Comparison of ENCODE assay signal across 28 cellular contexts in genomic region chr14:104658325-104658712, GRCh38. TPM values are rescaled to one million over a fixed set of nuclear protein-coding genes. Genes with fewer than 3 reads are reported as not detected.
DNase-seq lines count a peak whose midpoint lies in the region; ATAC-seq and TF ChIP-seq lines count a peak whose summit lies in the region.
"Had no signal": no experiment of that assay in that cellular context is flagged by ENCODE, and none has a peak within 500 bp of the region (broad histone marks: within the 10 kb centered on the region; RNA-seq: fewer than 3 reads in every experiment).

No MANE protein-coding gene starts in this region.

- H2AFZ ChIP-seq in OCI-LY7 (ENCODE audit: low read length), result peak overlapping the region; percentile 6; the same call in 1 of the 2 replicates
- H2AFZ ChIP-seq: parathyroid adenoma had no signal

- POLR2A ChIA-PET in OCI-LY7 (lab: Charles Lee), result interaction anchor here (0.9 to 2.2 kb wide), 10 partner anchors 8 to 47 kb away, joined by 3 to 12 read pairs (median 7); no protein-coding TSS in a partner anchor

- WGBS in thymus, result 96% methylated on average over 15 of the region's 15 CpGs

- no TSS peak for BruUV-seq in OCI-LY7 (replicated peaks; lab: Mats Ljungman, UMichigan)

- intact Hi-C loops in natural killer cell (cut with micrococcal nuclease), result no loop called here
- intact Hi-C loops in OCI-LY7 (cut with micrococcal nuclease; ENCODE audit: unreplicated experiment), result no loop called here

- no peaks in the 10 kb centered on the region for H3K79me2 ChIP-seq in OCI-LY7 (ENCODE audit: insufficient read depth, low read depth, low read length)
- H3K79me2 ChIP-seq: parathyroid adenoma had no signal

- CTCF ChIA-PET in OCI-LY7 (lab: Charles Lee; ENCODE audit: unreplicated experiment), result interaction anchor here (0.9 to 1.3 kb wide), 2 partner anchors 23 to 94 kb away, joined by 3 to 5 read pairs; partner anchors contain the start of gene SIVA1

- no peaks in the 10 kb centered on the region for H4K20me1 ChIP-seq in OCI-LY7 (ENCODE audit: insufficient read depth, low read length)

- peak overlapping the region; percentile 60 for H3K4me3 ChIP-seq in OCI-LY7 (ENCODE audit: low read depth, low read length, poor library complexity, severe bottlenecking)
- H3K4me3 ChIP-seq in thymus (ENCODE audit: low read length), result no peak overlapping the region
- H3K4me3 ChIP-seq: A549, adrenal gland, body of pancreas, upper lobe of left lung had no signal

- no peak overlapping the region for H3K27ac Mint-ChIP-seq in natural killer cell treated with Interleukin-12 subunit alpha and Interleukin-12 subunit beta and Interleukin-15 and Interleukin-18, amount 100 ng/mL, for 72 hours
- H3K27ac Mint-ChIP-seq in natural killer cell (no peak overlapping the region), memory B cell (peak overlapping the region; percentile 99)

- H3K27me3 Mint-ChIP-seq in natural killer cell treated with Interleukin-12 subunit alpha and Interleukin-12 subunit beta and Interleukin-15 and Interleukin-18, amount 100 ng/mL, for 72 hours, result peaks cover 27 to 35% of the 10 kb centered on the region in 2 donors
- H3K27me3 Mint-ChIP-seq in natural killer cell (ENCODE audit: low read depth in 2 of 2) (peaks cover 50 to 52% of the 10 kb centered on the region in 2 donors), memory B cell (no peaks in the 10 kb centered on the region)

- H3K4me2 ChIP-seq in OCI-LY7 (ENCODE audit: low read length), result peak overlapping the region; percentile 84
- H3K4me2 ChIP-seq: A549 had no signal

- H3K36me3 ChIP-seq in OCI-LY7 (ENCODE audit: insufficient read depth, low read length) (no peaks in the 10 kb centered on the region), thymus (ENCODE audit: control insufficient read depth, insufficient read depth) (no peaks in the 10 kb centered on the region)
- H3K36me3 ChIP-seq: adrenal gland, upper lobe of left lung had no signal

- peaks cover 0 to 5% of the 10 kb centered on the region in 2 donors for H3K4me1 Mint-ChIP-seq in natural killer cell treated with Interleukin-12 subunit alpha and Interleukin-12 subunit beta and Interleukin-15 and Interleukin-18, amount 100 ng/mL, for 72 hours (ENCODE audit: low read depth in 2 of 2)
- peaks cover 16 to 22% of the 10 kb centered on the region in 2 donors for H3K4me1 Mint-ChIP-seq in natural killer cell
- H3K4me1 Mint-ChIP-seq in memory B cell, result peaks cover 58% of the 10 kb centered on the region

- H3K9me3 Mint-ChIP-seq in natural killer cell treated with Interleukin-12 subunit alpha and Interleukin-12 subunit beta and Interleukin-15 and Interleukin-18, amount 100 ng/mL, for 72 hours, result no peaks in the 10 kb centered on the region
- H3K9me3 Mint-ChIP-seq in natural killer cell (no peaks in the 10 kb centered on the region), memory B cell (no peaks in the 10 kb centered on the region)

- peak; percentile 40 for DNase-seq in natural killer cell treated with Interleukin-12 subunit alpha and Interleukin-12 subunit beta and Interleukin-15 and Interleukin-18, amount 100 ng/mL, for 72 hours (ENCODE audit: low spot score)
- DNase-seq in natural killer cell (no peak), OCI-LY7 (ENCODE audit: low spot score) (peak; percentile 87), memory B cell (ENCODE audit: low spot score in 2 of 2) (peak; percentile 65), NCI-H2029 treated with DMSO at 0.1 percent for 48 hours (lab: John Stamatoyannopoulos, UW) (no peak), NCI-H187 (lab: John Stamatoyannopoulos, UW) (no peak), NCI-H2171 (lab: John Stamatoyannopoulos, UW) (no peak)
- DNase-seq: activated CD4-positive, alpha-beta T cell treated with anti-CD3 and anti-CD28 coated beads, Interleukin-2, amount 10 ng/mL, durations not matched to agents 7 days and 5 days; activated naive CD4-positive, alpha-beta T cell treated with Interleukin-2 at 50 U/mL for 16 hours; activated T-cell treated with anti-CD3 and anti-CD28 coated beads, Interleukin-2, amount 50 U/mL, for 48 hours; adrenal gland; AML-193; DMS153; kidney; NCI-H1105; NCI-H2081; NCI-H345; SHP77; stimulated activated CD4-positive, alpha-beta T cell treated with anti-CD3 and anti-CD28 coated beads, Interleukin-4, amount 100 ng/mL, for 1 hour; substantia nigra; SW 1271; upper lobe of left lung had no signal

- no peak overlapping the region for H3K4me3 Mint-ChIP-seq in natural killer cell treated with Interleukin-12 subunit alpha and Interleukin-12 subunit beta and Interleukin-15 and Interleukin-18, amount 100 ng/mL, for 72 hours
- no peak overlapping the region for H3K4me3 Mint-ChIP-seq in natural killer cell
- peak overlapping the region; percentile 71 for H3K4me3 Mint-ChIP-seq in memory B cell
- H3K4me3 Mint-ChIP-seq: activated CD4-positive, alpha-beta T cell treated with anti-CD3 and anti-CD28 coated beads, Interleukin-2, amount 10 ng/mL, durations not matched to agents 7 days and 5 days had no signal

- H3K27ac ChIP-seq in OCI-LY7 (ENCODE audit: low read depth, low read length, poor library complexity, severe bottlenecking) (peak overlapping the region; percentile 99), thymus (ENCODE audit: low read depth) (peak overlapping the region; percentile 40)
- H3K27ac ChIP-seq: A549, adrenal gland, epithelial cell of prostate, parathyroid adenoma, upper lobe of left lung had no signal

- H3K4me1 ChIP-seq in OCI-LY7 (ENCODE audit: insufficient read depth, low read length, poor library complexity, severe bottlenecking), result peaks cover 73% of the 10 kb centered on the region
- H3K4me1 ChIP-seq in thymus (ENCODE audit: control insufficient read depth, insufficient read depth, low read length), result peaks cover 34% of the 10 kb centered on the region
- H3K4me1 ChIP-seq: A549, adrenal gland, parathyroid adenoma had no signal

- ATAC-seq in natural killer cell treated with Interleukin-12 subunit alpha and Interleukin-12 subunit beta and Interleukin-15 and Interleukin-18, amount 100 ng/mL, for 72 hours, result no peak
- ATAC-seq in natural killer cell, result no peak
- peak; percentile 36 for ATAC-seq in memory B cell (ENCODE audit: low read depth)
- ATAC-seq: A549, right cardiac atrium had no signal

- H3K9me2 ChIP-seq in OCI-LY7 (ENCODE audit: insufficient read depth, low read length), result no peaks in the 10 kb centered on the region

- TF ChIP-seq CTCF in natural killer cell (IDR thresholded peaks at IDR 0.05), result no peak
- no peak; the same call in 1 of the 2 replicates for TF ChIP-seq CTCF in OCI-LY7 (conservative IDR thresholded peaks at IDR 0.05; ENCODE audit: low read length)

- H3K27me3 ChIP-seq in thymus (ENCODE audit: control insufficient read depth, insufficient read depth), result no peaks in the 10 kb centered on the region
- H3K27me3 ChIP-seq: body of pancreas had no signal

- H3K9me3 ChIP-seq in OCI-LY7 (ENCODE audit: low read length) (peaks cover 6% of the 10 kb centered on the region; the same call in 1 of the 2 replicates), thymus (ENCODE audit: control insufficient read depth) (peaks cover 3% of the 10 kb centered on the region)
- H3K9me3 ChIP-seq: adrenal gland, body of pancreas had no signal

- peaks cover 4% of the 10 kb centered on the region for H3K36me3 Mint-ChIP-seq in natural killer cell treated with Interleukin-12 subunit alpha and Interleukin-12 subunit beta and Interleukin-15 and Interleukin-18, amount 100 ng/mL, for 72 hours
- H3K36me3 Mint-ChIP-seq in natural killer cell, result no peaks in the 10 kb centered on the region
- no peaks in the 10 kb centered on the region for H3K36me3 Mint-ChIP-seq in memory B cell

RNA-seq across cellular contexts. Expression of gene INF2, which starts 31.1 kb away (rescaled TPM):
- total RNA-seq in natural killer cell treated with Interleukin-12 subunit alpha and Interleukin-12 subunit beta and Interleukin-15 and Interleukin-18, amount 100 ng/mL, for 72 hours, result 10 to 100 TPM; 19.2 to 44.9 TPM
- total RNA-seq in natural killer cell (10 to 100 TPM; 12.7 to 21.9 (median 15.3) TPM), OCI-LY7 (2022) (43.4 and 51.6 TPM in 2 replicates)
- total RNA-seq in OCI-LY7 (2014; rRNA removed; shearing (Covaris generic)), result 32.7 and 39.4 TPM in 2 replicates
- 57.9 TPM for polyA plus RNA-seq in thymus

RNA-seq across cellular contexts. Expression of gene TMEM179, which starts 53.7 kb away (rescaled TPM):
- total RNA-seq in natural killer cell treated with Interleukin-12 subunit alpha and Interleukin-12 subunit beta and Interleukin-15 and Interleukin-18, amount 100 ng/mL, for 72 hours, result under 1 TPM; 0.48 to 0.84 TPM
- total RNA-seq in natural killer cell (not detected), OCI-LY7 (2022) (not detected in 2 replicates)
- total RNA-seq in OCI-LY7 (2014; rRNA removed; shearing (Covaris generic)), result not detected in 2 replicates
- 0.23 TPM for polyA plus RNA-seq in thymus
- total RNA-seq: activated CD4-positive, alpha-beta T cell treated with anti-CD3 and anti-CD28 coated beads, Interleukin-2, amount 10 ng/mL, durations not matched to agents 7 days and 5 days; upper lobe of left lung had no signal

Comparison
In these comparisons a context has a peak if more than half of its experiments do, and no peak if none do; other contexts are left out.
1. DNase-seq: peak in natural killer cell treated with Interleukin-12 subunit alpha and Interleukin-12 subunit beta and Interleukin-15 and Interleukin-18, amount 100 ng/mL, for 72 hours (single experiment), OCI-LY7 (single experiment) and memory B cell (2 of 2); none in natural killer cell (single experiment), NCI-H2029 treated with DMSO at 0.1 percent for 48 hours (single experiment), NCI-H187 (0 of 2) and NCI-H2171 (single experiment).